8 cellular contexts compared by ENCODE assay signal in genomic region chr11:45803981-45804805, GRCh38. TPM values are rescaled to one million over a fixed set of nuclear protein-coding genes. Genes with fewer than 3 reads are reported as not detected.
DNase-seq lines count a peak whose midpoint lies in the region; ATAC-seq and TF ChIP-seq lines count a peak whose summit lies in the region.

No MANE protein-coding gene starts in this region.

- H3K36me3 Mint-ChIP-seq in T-helper 1 cell treated with Interleukin-12 subunit alpha and Interleukin-12 subunit beta and Interleukin-4 antibody, amounts not matched to agents 30 μg/mL and 1 μg/mL, for 36 hours (ENCODE audit: low read depth), result peaks cover 14% of the 10 kb centered on the region

- H3K27ac Mint-ChIP-seq in T-helper 1 cell treated with Interleukin-12 subunit alpha and Interleukin-12 subunit beta and Interleukin-4 antibody, amounts not matched to agents 30 μg/mL and 1 μg/mL, for 36 hours, result peak overlapping the region; percentile 87

- peaks cover 23% of the 10 kb centered on the region for H3K4me1 Mint-ChIP-seq in T-helper 1 cell treated with Interleukin-12 subunit alpha and Interleukin-12 subunit beta and Interleukin-4 antibody, amounts not matched to agents 30 μg/mL and 1 μg/mL, for 36 hours (ENCODE audit: low read depth)

- peak overlapping the region; percentile 88 for H3K4me3 Mint-ChIP-seq in T-helper 1 cell treated with Interleukin-12 subunit alpha and Interleukin-12 subunit beta and Interleukin-4 antibody, amounts not matched to agents 30 μg/mL and 1 μg/mL, for 36 hours

- TF ChIP-seq CTCF in psoas muscle (IDR thresholded peaks at IDR 0.05), result no peak
- TF ChIP-seq CTCF in uterus (IDR thresholded peaks at IDR 0.05), result no peak

- H3K9me3 ChIP-seq in KOPT-K1 (ENCODE audit: insufficient read depth, low read length, poor library complexity, severe bottlenecking) (no peaks in the 10 kb centered on the region), right cardiac atrium (ENCODE audit: control insufficient read depth, low read length) (no peaks in the 10 kb centered on the region), psoas muscle (no peaks in the 10 kb centered on the region), uterus (no peaks in the 10 kb centered on the region)

- no peak for TF ChIP-seq POLR2A in uterus (IDR thresholded peaks at IDR 0.05)

- intact Hi-C loops in right cardiac atrium (cut with DNase I) (no loop called here), psoas muscle (cut with DNase I) (no loop called here), uterus (cut with DNase I; ENCODE audit: low total_unique reads) (no loop called here)

- H3K27me3 Mint-ChIP-seq in T-helper 1 cell treated with Interleukin-12 subunit alpha and Interleukin-12 subunit beta and Interleukin-4 antibody, amounts not matched to agents 30 μg/mL and 1 μg/mL, for 36 hours (ENCODE audit: low read depth), result no peaks in the 10 kb centered on the region

- H3K36me3 ChIP-seq in KOPT-K1 (ENCODE audit: insufficient read depth, low read length) (peaks cover 6% of the 10 kb centered on the region; the same call in 1 of the 2 replicates), psoas muscle (ENCODE audit: insufficient read depth in 1 of 2, low read depth in 1 of 2) (peaks cover 0 to 6% of the 10 kb centered on the region in 2 donors), uterus (no peaks in the 10 kb centered on the region)

- H3K4me1 ChIP-seq in right cardiac atrium (ENCODE audit: control insufficient read depth, insufficient read depth, low read length) (peaks cover 12% of the 10 kb centered on the region), psoas muscle (peaks cover 30% of the 10 kb centered on the region), uterus (peaks cover 0 to 18% of the 10 kb centered on the region in 2 donors)

- peak; percentile 80 for DNase-seq in AG20443 (ENCODE audit: low spot score)
- peak in 45 of 58 donors; percentile 15 to 80 (median 42) for DNase-seq in anterior cingulate cortex (lab: John Stamatoyannopoulos, UW)
- peak; percentile 88 to 95 (median 94) for DNase-seq in right cardiac atrium
- peak; percentile 86 to 90 for DNase-seq in psoas muscle
- peak; percentile 76 to 77 for DNase-seq in uterus

- no peaks in the 10 kb centered on the region for H3K9me3 Mint-ChIP-seq in T-helper 1 cell treated with Interleukin-12 subunit alpha and Interleukin-12 subunit beta and Interleukin-4 antibody, amounts not matched to agents 30 μg/mL and 1 μg/mL, for 36 hours

- peak; percentile 8 for ATAC-seq in GM19397 (IDR thresholded peaks at IDR 0.05; ENCODE audit: unreplicated experiment)
- peak; percentile 70 to 74 for ATAC-seq in right cardiac atrium
- ATAC-seq in psoas muscle, result peak; percentile 37 to 70 (median 56)

- H3K4me3 ChIP-seq in right cardiac atrium (ENCODE audit: low read length), result peak overlapping the region; percentile 76
- H3K4me3 ChIP-seq in psoas muscle, result peak overlapping the region; percentile 94
- peak overlapping the region; percentile 66 to 84 for H3K4me3 ChIP-seq in uterus

- H3K27ac ChIP-seq in KOPT-K1 (ENCODE audit: low read depth, low read length, poor library complexity, severe bottlenecking) (peak overlapping the region; percentile 69), right cardiac atrium (ENCODE audit: low read length) (peak overlapping the region; percentile 71), psoas muscle (peak overlapping the region; percentile 82), uterus (peak overlapping the region; percentile 83 to 91)

- under 1% methylated on average over 74 of the region's 74 CpGs for WGBS in right cardiac atrium
- 0 to 1% (median 1%) methylated on average over 66 to 74 of the region's 74 CpGs for WGBS in psoas muscle, 3 donors

- H3K27me3 ChIP-seq in right cardiac atrium (ENCODE audit: control insufficient read depth, insufficient read depth) (no peaks in the 10 kb centered on the region), psoas muscle (ENCODE audit: insufficient read depth in 3 of 3, low read length in 2 of 3) (no peaks in the 10 kb centered on the region), uterus (no peaks in the 10 kb centered on the region)

RNA-seq across cellular contexts. Expression of gene SLC35C1, which starts 0.8 kb away (rescaled TPM):
- total RNA-seq in right cardiac atrium (10 to 100 TPM in 1 of 4 donors, 1 to 10 TPM in 3; 7.6 to 11.4 (median 9.0) TPM), psoas muscle (1 to 10 TPM; 5.3 to 8.7 (median 6.9) TPM), uterus (10 to 100 TPM in 1 of 4 donors, 1 to 10 TPM in 2, under 1 TPM in 1; under 0.01 to 12.7 (median 5.2) TPM)
- polyA plus RNA-seq in right cardiac atrium (7.3 TPM), psoas muscle (10 to 100 TPM in 2 of 3 donors, 1 to 10 TPM in 1; 6.7 to 11.8 (median 10.1) TPM)

RNA-seq across cellular contexts. Expression of gene CRY2, which starts 43.1 kb away (rescaled TPM):
- total RNA-seq in right cardiac atrium (10 to 100 TPM; 67.7 to 82.1 (median 74.4) TPM), psoas muscle (10 to 100 TPM; 28.7 to 64.5 (median 45.5) TPM), uterus (10 to 100 TPM; 22.1 to 91.8 (median 61.0) TPM)
- polyA plus RNA-seq in right cardiac atrium (34.3 TPM), psoas muscle (10 to 100 TPM; 15.4 to 30.7 (median 20.8) TPM)

Comparison
In these comparisons a context has a peak if more than half of its experiments do, and no peak if none do; other contexts are left out.
1. Peak in every context shown above with its lines: DNase-seq, ATAC-seq, H3K4me3 ChIP-seq and H3K27ac ChIP-seq.
2. DNase-seq: peak in every context shown above with its lines; median percentile 94 in right cardiac atrium; 88 in psoas muscle; 80 in AG20443; 76 in uterus; 42 in anterior cingulate cortex.
3. ATAC-seq: peak in every context shown above with its lines; median percentile 72 in right cardiac atrium; 56 in psoas muscle; 8 in GM19397.